In the genomic region with DNA sequence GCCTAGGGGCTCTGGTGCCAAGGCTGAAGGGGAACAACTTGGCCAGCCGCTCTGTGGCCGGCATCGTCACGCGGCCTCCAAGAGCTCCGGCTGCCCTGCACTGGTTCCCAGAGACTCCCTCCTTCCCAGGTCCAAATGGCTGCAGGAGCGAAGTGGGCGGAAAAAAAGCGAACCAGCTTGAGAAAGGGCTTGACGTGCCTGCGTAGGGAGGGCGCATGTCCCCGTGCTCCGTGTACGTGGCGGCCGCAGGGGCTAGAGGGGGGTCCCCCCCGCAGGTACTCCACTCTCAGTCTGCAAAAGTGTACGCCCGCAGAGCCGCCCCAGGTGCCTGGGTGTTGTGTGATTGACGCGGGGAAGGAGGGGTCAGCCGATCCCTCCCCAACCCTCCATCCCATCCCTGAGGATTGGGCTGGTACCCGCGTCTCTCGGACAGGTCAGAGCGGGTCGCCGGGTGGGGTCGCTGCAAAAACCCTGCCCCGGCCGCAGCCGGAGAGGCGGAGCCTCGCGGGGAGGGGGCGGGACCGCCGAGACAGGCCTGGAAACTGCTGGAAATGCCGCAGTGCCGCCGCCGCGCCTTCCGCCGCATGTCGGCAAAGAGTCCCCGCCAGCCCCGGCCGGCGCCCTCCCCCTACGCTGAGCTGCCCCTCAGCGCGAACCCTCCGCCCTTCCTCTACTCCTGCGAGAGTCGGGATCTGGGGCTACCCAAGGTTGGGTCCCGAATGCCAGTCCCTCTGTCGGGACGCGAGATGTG, we compare ENCODE assay signal across 8 cellular contexts.
A peak's percentile ranks its signal among the peaks of the same experiment; 100 is the strongest.
DNase-seq lines count a peak whose midpoint lies in the region; ATAC-seq lines count a peak whose summit lies in the region.

No MANE protein-coding gene starts in this region.

- DNase-seq in 8988T (peak; percentile 66), NCI-H2107 treated with DMSO at 0.1 percent for 48 hours (lab: John Stamatoyannopoulos, UW; ENCODE audit: unreplicated experiment) (peak; percentile 36), cerebellar cortex (ENCODE audit: low spot score) (peak; percentile 88), kidney glomerular epithelial cell (lab: John Stamatoyannopoulos, UW) (peak; percentile 65)
- DNase-seq in activated CD4-positive, CD25-positive, alpha-beta regulatory T cell (lab: John Stamatoyannopoulos, UW), result peak; percentile 65 to 78 (median 68)
- peak; percentile 56 to 83 for DNase-seq in stimulated activated CD4-positive, alpha-beta T cell treated with anti-CD3 and anti-CD28 coated beads, Interleukin-1b, Interleukin-23, amount 100 ng/mL, for 1 hour (ENCODE audit: low read depth in 2 of 2)

- ATAC-seq in GM18499 (IDR thresholded peaks at IDR 0.05; ENCODE audit: insufficient read depth, unreplicated experiment) (peak; percentile 26), HG02970 (IDR thresholded peaks at IDR 0.05; ENCODE audit: low FRiP score, unreplicated experiment) (peak; percentile 41)

Comparison
In these comparisons a context has a peak if more than half of its experiments do, and no peak if none do; other contexts are left out.
1. Peak in every context shown above with its lines: DNase-seq and ATAC-seq.
2. DNase-seq: peak in every context shown above with its lines; median percentile 88 in cerebellar cortex; 70 in stimulated activated CD4-positive, alpha-beta T cell treated with anti-CD3 and anti-CD28 coated beads, Interleukin-1b, Interleukin-23, amount 100 ng/mL, for 1 hour; 68 in activated CD4-positive, CD25-positive, alpha-beta regulatory T cell; 66 in 8988T; 65 in kidney glomerular epithelial cell; 36 in NCI-H2107 treated with DMSO at 0.1 percent for 48 hours.